29 cellular contexts compared by ENCODE assay signal in the genomic region with DNA sequence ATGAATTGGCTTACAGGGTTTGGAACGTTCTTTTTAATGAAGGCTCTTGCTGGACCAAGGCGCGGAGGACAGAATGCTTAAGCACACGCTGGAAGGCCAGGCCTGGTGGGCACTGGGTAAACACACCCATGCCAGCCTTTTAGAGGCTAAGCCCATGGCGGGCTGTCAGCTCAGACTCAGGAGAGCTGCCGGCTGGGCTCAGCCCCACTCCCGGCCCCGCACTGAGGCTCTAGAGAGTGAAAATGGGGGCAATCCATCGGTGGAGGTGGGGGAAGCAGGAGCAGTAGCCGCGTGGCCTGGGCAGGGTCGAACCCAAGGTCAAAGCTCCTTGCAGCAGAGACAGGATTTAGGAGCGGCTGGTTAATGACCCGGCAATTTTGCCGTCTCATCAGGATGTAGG.
"Had no signal": no experiment of that assay in that cellular context is flagged by ENCODE, and none has a peak within 500 bp of the region (broad histone marks: within the 10 kb centered on the region; RNA-seq: fewer than 3 reads in every experiment).

No MANE protein-coding gene starts in this region.

- ATAC-seq: naive thymus-derived CD4-positive, alpha-beta T cell; natural killer cell; pancreas; right cardiac atrium; stimulated activated memory B cell treated with anti-CD40 and anti-IgM and Interleukin-4, amounts not matched to agents 10 μg/mL and 1 μg/mL and 100 μg/mL, for 72 hours; stimulated activated naive CD8-positive, alpha-beta T cell treated with anti-CD3 and anti-CD28 coated beads, Interleukin-15, amount 100 ng/mL, for 72 hours; stimulated activated naive CD8-positive, alpha-beta T cell treated with anti-CD3 and anti-CD28 coated beads, Interleukin-15, Interleukin-2, amounts not matched to agents 100 U/mL and 50 U/mL, for 24 hours; upper lobe of right lung had no signal

- H3K27me3 Mint-ChIP-seq: naive thymus-derived CD4-positive, alpha-beta T cell; stimulated activated memory B cell treated with anti-CD40 and anti-IgM and Interleukin-4, amounts not matched to agents 10 μg/mL and 1 μg/mL and 100 μg/mL, for 72 hours; stimulated activated naive CD8-positive, alpha-beta T cell treated with anti-CD3 and anti-CD28 coated beads, Interleukin-15, amount 100 ng/mL, for 72 hours; type B pancreatic cell had no signal

- H3K27ac ChIP-seq: neutrophil, pancreas, skin epidermis, spleen, suprapubic skin, testis, tibial artery, transverse colon, upper lobe of right lung, uterus had no signal

- H3K4me1 Mint-ChIP-seq: naive thymus-derived CD4-positive, alpha-beta T cell; natural killer cell; nephron; stimulated activated memory B cell treated with anti-CD40 and anti-IgM and Interleukin-4, amounts not matched to agents 10 μg/mL and 1 μg/mL and 100 μg/mL, for 72 hours; stimulated activated naive CD8-positive, alpha-beta T cell treated with anti-CD3 and anti-CD28 coated beads, Interleukin-15, amount 100 ng/mL, for 72 hours had no signal

- H3K4me3 Mint-ChIP-seq: naive thymus-derived CD4-positive, alpha-beta T cell; natural killer cell; nephron; neural crest cell; stimulated activated memory B cell treated with anti-CD40 and anti-IgM and Interleukin-4, amounts not matched to agents 10 μg/mL and 1 μg/mL and 100 μg/mL, for 72 hours; stimulated activated naive CD8-positive, alpha-beta T cell treated with anti-CD3 and anti-CD28 coated beads, Interleukin-15, amount 100 ng/mL, for 72 hours; type B pancreatic cell had no signal

- H3K36me3 ChIP-seq: neutrophil, pancreas, prostate gland, spleen, suprapubic skin, tibial artery, transverse colon, upper lobe of right lung, uterus had no signal

- H3K9me3 Mint-ChIP-seq: natural killer cell had no signal

- DNase-seq: naive thymus-derived CD4-positive, alpha-beta T cell; natural killer cell; nucleus accumbens; spleen; stimulated activated CD4-positive, alpha-beta T cell treated with anti-CD3 and anti-CD28 coated beads, Interleukin-12 subunit alpha, Interleukin-12 subunit beta, amount 100 ng/mL, for 4 hours; stimulated activated CD4-positive, alpha-beta T cell treated with anti-CD3 and anti-CD28 coated beads, Interleukin-1b, Interleukin-23, amount 100 ng/mL, for 48 hours; stimulated activated CD4-positive, alpha-beta T cell treated with anti-CD3 and anti-CD28 coated beads, Interleukin-4, amount 100 ng/mL, for 1 hour; stimulated activated CD4-positive, alpha-beta T cell treated with anti-CD3 and anti-CD28 coated beads, Interleukin-4, amount 100 ng/mL, for 4 hours; stimulated activated CD8-positive, alpha-beta memory T cell treated with anti-CD3 and anti-CD28 coated beads, Interleukin-4, amount 100 ng/mL, for 48 hours; stimulated activated naive CD4-positive, alpha-beta T cell; stimulated activated naive CD8-positive, alpha-beta T cell treated with anti-CD3 and anti-CD28 coated beads, Interleukin-15, amount 100 ng/mL, for 72 hours; stimulated activated naive CD8-positive, alpha-beta T cell treated with anti-CD3 and anti-CD28 coated beads, Interleukin-15, Interleukin-2, amounts not matched to agents 100 U/mL and 50 U/mL, for 24 hours; substantia nigra; testis; tibial artery; transverse colon; upper lobe of right lung; uterus had no signal

- H3K9me3 ChIP-seq: neutrophil, pancreas, prostate gland, testis, upper lobe of right lung, uterus had no signal

- H3K27ac Mint-ChIP-seq: naive thymus-derived CD4-positive, alpha-beta T cell; natural killer cell; stimulated activated memory B cell treated with anti-CD40 and anti-IgM and Interleukin-4, amounts not matched to agents 10 μg/mL and 1 μg/mL and 100 μg/mL, for 72 hours; stimulated activated naive CD8-positive, alpha-beta T cell treated with anti-CD3 and anti-CD28 coated beads, Interleukin-15, amount 100 ng/mL, for 72 hours; type B pancreatic cell had no signal

- H3K36me3 Mint-ChIP-seq: naive thymus-derived CD4-positive, alpha-beta T cell; natural killer cell; stimulated activated memory B cell treated with anti-CD40 and anti-IgM and Interleukin-4, amounts not matched to agents 10 μg/mL and 1 μg/mL and 100 μg/mL, for 72 hours had no signal

- H3K4me3 ChIP-seq: pancreas, prostate gland, skin epidermis, smooth muscle cell, spleen, suprapubic skin, testis, tibial artery, transverse colon, upper lobe of right lung, uterus had no signal
